1 cellular context compared by ENCODE assay signal in the genomic region with DNA sequence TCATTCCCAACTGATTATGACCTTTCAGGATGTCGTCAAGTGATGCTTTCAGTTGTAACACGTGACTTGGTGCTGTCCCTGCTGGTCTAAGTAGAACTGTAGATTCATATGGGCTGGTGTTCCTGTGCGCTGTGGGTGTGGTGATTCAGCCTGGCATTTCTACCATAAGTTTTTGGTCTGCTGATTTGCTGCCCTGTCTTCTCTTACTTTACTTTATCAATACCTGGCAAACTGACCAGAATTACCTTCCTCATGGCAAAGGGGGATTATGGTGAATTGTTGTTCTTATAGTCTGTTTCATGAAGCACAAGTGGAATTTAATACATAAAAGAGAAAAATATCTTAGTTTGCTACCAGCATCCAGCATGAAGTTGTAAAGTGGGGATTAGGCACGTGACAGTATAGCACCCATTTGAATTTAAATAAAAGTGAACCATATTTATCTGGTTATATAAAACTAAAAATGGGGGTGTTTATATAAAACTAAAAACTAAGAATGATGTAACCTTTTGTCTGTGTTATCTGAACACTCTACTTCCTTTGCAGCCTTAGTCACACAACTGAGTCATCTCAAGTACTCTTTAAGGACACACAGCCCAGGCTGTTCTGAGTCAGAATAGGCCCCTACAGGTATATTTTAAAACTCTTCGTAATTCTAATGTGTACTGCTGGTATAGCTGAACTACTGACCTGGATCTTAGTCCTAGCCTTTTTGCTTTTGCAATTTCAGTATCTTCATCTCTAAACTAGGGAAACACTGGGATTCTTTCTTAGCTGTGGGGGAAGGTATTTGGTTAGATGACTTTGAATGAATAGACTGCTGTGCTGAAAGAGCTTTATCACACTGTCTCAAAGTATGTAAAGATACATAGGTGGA.
TF ChIP-seq lines count a peak whose summit lies in the region.

No MANE protein-coding gene starts in this region.

TF ChIP-seq in GM12878, 131 proteins besides CTCF, POLR2A, EP300 and RAD21 (continued from another document):
- TF ChIP-seq, protein P1, sequence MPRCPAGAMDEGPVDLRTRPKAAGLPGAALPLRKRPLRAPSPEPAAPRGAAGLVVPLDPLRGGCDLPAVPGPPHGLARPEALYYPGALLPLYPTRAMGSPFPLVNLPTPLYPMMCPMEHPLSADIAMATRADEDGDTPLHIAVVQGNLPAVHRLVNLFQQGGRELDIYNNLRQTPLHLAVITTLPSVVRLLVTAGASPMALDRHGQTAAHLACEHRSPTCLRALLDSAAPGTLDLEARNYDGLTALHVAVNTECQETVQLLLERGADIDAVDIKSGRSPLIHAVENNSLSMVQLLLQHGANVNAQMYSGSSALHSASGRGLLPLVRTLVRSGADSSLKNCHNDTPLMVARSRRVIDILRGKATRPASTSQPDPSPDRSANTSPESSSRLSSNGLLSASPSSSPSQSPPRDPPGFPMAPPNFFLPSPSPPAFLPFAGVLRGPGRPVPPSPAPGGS (IDR thresholded peaks at IDR 0.05; ENCODE audit: borderline replicate concordance, insufficient read depth, low read depth, low read length, poor library complexity, severe bottlenecking) = no peak
- no peak for TF ChIP-seq ZNF24 (IDR thresholded peaks at IDR 0.05)
- no peak for TF ChIP-seq ASH2L (IDR thresholded peaks at IDR 0.05; ENCODE audit: borderline replicate concordance, low read depth)
